In genomic region chr4:8278009-8278395, GRCh38 we compare ENCODE assay signal across 17 cellular contexts. TPM values are rescaled to one million over a fixed set of nuclear protein-coding genes. Genes with fewer than 3 reads are reported as not detected.
DNase-seq lines count a peak whose midpoint lies in the region; ATAC-seq and TF ChIP-seq lines count a peak whose summit lies in the region.
"Had no signal": no experiment of that assay in that cellular context is flagged by ENCODE, and none has a peak within 500 bp of the region (broad histone marks: within the 10 kb centered on the region; RNA-seq: fewer than 3 reads in every experiment).

No MANE protein-coding gene starts in this region.

- no peaks in the 10 kb centered on the region for H3K27me3 ChIP-seq in right cardiac atrium (ENCODE audit: control insufficient read depth, insufficient read depth)
- no peaks in the 10 kb centered on the region for H3K27me3 ChIP-seq in smooth muscle cell (ENCODE audit: low read depth)
- H3K27me3 ChIP-seq: left lung, neural progenitor cell had no signal

- H3F3A ChIP-seq in smooth muscle cell (ENCODE audit: low read depth): peaks cover 10% of the 10 kb centered on the region

- H3K4me3 Mint-ChIP-seq in Calu3 (ENCODE audit: low read depth, unreplicated experiment): no peak overlapping the region
- H3K4me3 Mint-ChIP-seq: activated CD8-positive, alpha-beta T cell treated with anti-CD3 and anti-CD28 coated beads for 36 hours; CD14-positive monocyte; neural progenitor cell had no signal

- no peaks in the 10 kb centered on the region for H3K36me3 ChIP-seq in smooth muscle cell (ENCODE audit: low read depth)
- H3K36me3 ChIP-seq: left lung, neural progenitor cell had no signal

- H4K20me1 ChIP-seq in smooth muscle cell (ENCODE audit: low read depth): peaks cover 23% of the 10 kb centered on the region

- H3K27ac ChIP-seq in right cardiac atrium (ENCODE audit: low read length) (no peak overlapping the region), smooth muscle cell (ENCODE audit: low read depth) (peak overlapping the region; percentile 76)
- H3K27ac ChIP-seq: left lung, neural progenitor cell had no signal

- H3K27ac Mint-ChIP-seq in Calu3 (ENCODE audit: unreplicated experiment): no peak overlapping the region
- H3K27ac Mint-ChIP-seq: activated CD8-positive, alpha-beta T cell treated with anti-CD3 and anti-CD28 coated beads for 36 hours; neural progenitor cell had no signal

- H3K4me2 ChIP-seq in smooth muscle cell: peak overlapping the region; percentile 68
- H3K4me2 ChIP-seq: neural progenitor cell had no signal

- TF ChIP-seq CTCF in smooth muscle cell (IDR thresholded peaks at IDR 0.05; ENCODE audit: borderline replicate concordance, insufficient read depth, poor library complexity, severe bottlenecking): no peak
- no peak for TF ChIP-seq CTCF in Calu3 (IDR thresholded peaks at IDR 0.05; ENCODE audit: unreplicated experiment)

- peak; percentile 43 for DNase-seq in ELR (ENCODE audit: low read depth)
- DNase-seq in right cardiac atrium: peak in 2 of 3 donors; percentile 68 to 75
- no peak for DNase-seq in smooth muscle cell (lab: John Stamatoyannopoulos, UW; ENCODE audit: unreplicated experiment)
- DNase-seq in stimulated activated CD4-positive, alpha-beta T cell treated with anti-CD3 and anti-CD28 coated beads, Interleukin-4, amount 100 ng/mL, for 1 hour: no peak
- DNase-seq in Ammon's horn (ENCODE audit: low spot score): no peak
- no peak for DNase-seq in NCI-H2227 treated with DMSO at 0.1 percent for 48 hours (lab: John Stamatoyannopoulos, UW)
- no peak for DNase-seq in Calu3
- DNase-seq: activated CD8-positive, alpha-beta T cell treated with anti-CD3 and anti-CD28 coated beads for 36 hours; amygdala; DND-41; NCI-H1092; small intestine; SW 1271 had no signal

- ATAC-seq in SK-N-SH treated with all-trans-retinoic acid at 6 μM for 48 hours (peak; percentile 5; the same call in 2 of the 3 replicates), right cardiac atrium (no peak)

- H3K9ac ChIP-seq in smooth muscle cell (ENCODE audit: low read depth): peak overlapping the region; percentile 27
- H3K9ac ChIP-seq: neural progenitor cell had no signal

- H2AFZ ChIP-seq in smooth muscle cell (ENCODE audit: low read depth): no peak overlapping the region
- H2AFZ ChIP-seq: neural progenitor cell had no signal

- H3K27me3 Mint-ChIP-seq in Calu3 (ENCODE audit: unreplicated experiment): peaks cover 54% of the 10 kb centered on the region
- H3K27me3 Mint-ChIP-seq: activated CD8-positive, alpha-beta T cell treated with anti-CD3 and anti-CD28 coated beads for 36 hours had no signal

- CTCF ChIA-PET in Calu3 (lab: Charles Lee): no interaction called here

- H3K4me1 ChIP-seq in right cardiac atrium (ENCODE audit: control insufficient read depth, insufficient read depth, low read length) (peaks cover 5% of the 10 kb centered on the region), smooth muscle cell (ENCODE audit: low read depth) (peaks cover 12% of the 10 kb centered on the region)

- H3K4me3 ChIP-seq in right cardiac atrium (ENCODE audit: low read length) (no peak overlapping the region), smooth muscle cell (no peak overlapping the region)
- H3K4me3 ChIP-seq: left lung, neural progenitor cell had no signal

- 60% methylated on average over 6 of the region's 6 CpGs for WGBS in right cardiac atrium
- 47% methylated on average over 6 of the region's 6 CpGs for WGBS in smooth muscle cell (ENCODE audit: low lambda C conversion rate)

- intact Hi-C loops in right cardiac atrium (cut with DNase I) (loop anchor here in 2 of 4 donors (5.0 to 10.0 kb wide), 2 partner anchors 124 to 127 kb away; no protein-coding TSS in a partner anchor), Calu3 (cut with micrococcal nuclease; ENCODE audit: unreplicated experiment) (no loop called here)

- no peaks in the 10 kb centered on the region for H3K36me3 Mint-ChIP-seq in Calu3 (ENCODE audit: insufficient read depth, unreplicated experiment)
- H3K36me3 Mint-ChIP-seq: CD14-positive monocyte, neural progenitor cell had no signal

- peaks cover 18% of the 10 kb centered on the region for H3K79me2 ChIP-seq in smooth muscle cell (ENCODE audit: low read depth)

- H3K9me3 ChIP-seq in right cardiac atrium (ENCODE audit: control insufficient read depth, low read length) (no peaks in the 10 kb centered on the region), smooth muscle cell (replicated peaks; ENCODE audit: low read depth) (no peaks in the 10 kb centered on the region)
- H3K9me3 ChIP-seq: left lung had no signal

- H3K9me3 Mint-ChIP-seq in Calu3 (ENCODE audit: low read depth, unreplicated experiment): no peaks in the 10 kb centered on the region
- H3K9me3 Mint-ChIP-seq: activated CD8-positive, alpha-beta T cell treated with anti-CD3 and anti-CD28 coated beads for 36 hours; CD14-positive monocyte; neural progenitor cell had no signal

- no TSS peak for BruUV-seq in Calu3 (replicated peaks; lab: Mats Ljungman, UMichigan)

- H3K4me1 Mint-ChIP-seq in Calu3 (ENCODE audit: low read depth, unreplicated experiment): no peaks in the 10 kb centered on the region

TF ChIP-seq in SK-N-SH treated with all-trans-retinoic acid at 6 μM for 48 hours, 23 proteins besides CTCF, POLR2A, EP300 and RAD21 (continues in another document):
- TF ChIP-seq ZC3H10 (CRISPR knock-in tag; IDR thresholded peaks at IDR 0.05) (no peak), ZNF70 (CRISPR knock-in tag; IDR thresholded peaks at IDR 0.05) (no peak), ZFP3 (CRISPR knock-in tag; IDR thresholded peaks at IDR 0.05) (no peak), CSRNP3 (CRISPR knock-in tag; IDR thresholded peaks at IDR 0.05) (no peak), TCF4 (CRISPR knock-in tag; IDR thresholded peaks at IDR 0.05; ENCODE audit: borderline replicate concordance) (no peak), ESRRG (CRISPR knock-in tag; IDR thresholded peaks at IDR 0.05) (no peak), GLIS3 (CRISPR knock-in tag; IDR thresholded peaks at IDR 0.05) (no peak), CSDC2 (CRISPR knock-in tag; IDR thresholded peaks at IDR 0.05) (no peak), BACH2 (CRISPR knock-in tag; IDR thresholded peaks at IDR 0.05; ENCODE audit: borderline replicate concordance) (no peak), TSHZ2 (CRISPR knock-in tag; IDR thresholded peaks at IDR 0.05) (no peak), ZNF8 (CRISPR knock-in tag; IDR thresholded peaks at IDR 0.05) (no peak), ISL1 (CRISPR knock-in tag; IDR thresholded peaks at IDR 0.05) (no peak), ARNTL (CRISPR knock-in tag; IDR thresholded peaks at IDR 0.05; ENCODE audit: borderline replicate concordance, low read depth) (no peak), OSR1 (CRISPR knock-in tag; IDR thresholded peaks at IDR 0.05) (no peak), RARB (CRISPR knock-in tag; IDR thresholded peaks at IDR 0.05) (no peak)
- TF ChIP-seq, protein P1, sequence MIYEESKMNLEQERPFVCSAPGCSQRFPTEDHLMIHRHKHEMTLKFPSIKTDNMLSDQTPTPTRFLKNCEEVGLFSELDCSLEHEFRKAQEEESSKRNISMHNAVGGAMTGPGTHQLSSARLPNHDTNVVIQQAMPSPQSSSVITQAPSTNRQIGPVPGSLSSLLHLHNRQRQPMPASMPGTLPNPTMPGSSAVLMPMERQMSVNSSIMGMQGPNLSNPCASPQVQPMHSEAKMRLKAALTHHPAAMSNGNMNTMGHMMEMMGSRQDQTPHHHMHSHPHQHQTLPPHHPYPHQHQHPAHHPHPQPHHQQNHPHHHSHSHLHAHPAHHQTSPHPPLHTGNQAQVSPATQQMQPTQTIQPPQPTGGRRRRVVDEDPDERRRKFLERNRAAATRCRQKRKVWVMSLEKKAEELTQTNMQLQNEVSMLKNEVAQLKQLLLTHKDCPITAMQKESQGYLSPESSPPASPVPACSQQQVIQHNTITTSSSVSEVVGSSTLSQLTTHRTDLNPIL (CRISPR knock-in tag; IDR thresholded peaks at IDR 0.05; ENCODE audit: low read depth): no peak

RNA-seq across cellular contexts. Expression of gene HTRA3, which starts 8.4 kb away (rescaled TPM):
- total RNA-seq in right cardiac atrium (100 to 1,000 TPM in 2 of 4 donors, 10 to 100 TPM in 2; 52.8 to 133 (median 96.0) TPM), smooth muscle cell (77.7 and 94.9 TPM in 2 replicates), Calu3 (2022) (not detected in 2 replicates)
- polyA plus RNA-seq in right cardiac atrium (80.6 TPM), smooth muscle cell (189 and 227 TPM in 2 replicates)
- polyA plus RNA-seq: CD14-positive monocyte had no signal

Comparison
In these comparisons a context has a peak if more than half of its experiments do, and no peak if none do; other contexts are left out.
1. DNase-seq: peak in ELR (single experiment) and right cardiac atrium (2 of 3); none in smooth muscle cell (single experiment), stimulated activated CD4-positive, alpha-beta T cell treated with anti-CD3 and anti-CD28 coated beads, Interleukin-4, amount 100 ng/mL, for 1 hour (single experiment), Ammon's horn (single experiment), NCI-H2227 treated with DMSO at 0.1 percent for 48 hours (single experiment) and Calu3 (single experiment).
2. RNA of gene HTRA3, which starts 8.4 kb away (total RNA-seq): 52.8 to 133 TPM in right cardiac atrium and 77.7 to 94.9 TPM in smooth muscle cell; not detected in Calu3; every median in the first group is over 10 times any median in the second.